Comparison of ENCODE assay signal across 19 cellular contexts in genomic region chr1:245046764-245047163, GRCh38.
DNase-seq lines count a peak whose midpoint lies in the region; ATAC-seq and TF ChIP-seq lines count a peak whose summit lies in the region.
"Had no signal": no experiment of that assay in that cellular context is flagged by ENCODE, and none has a peak within 500 bp of the region (broad histone marks: within the 10 kb centered on the region; RNA-seq: fewer than 3 reads in every experiment).

No MANE protein-coding gene starts in this region.

- ATAC-seq in HG03196 (IDR thresholded peaks at IDR 0.05; ENCODE audit: unreplicated experiment) = no peak
- no peak for ATAC-seq in HG02973 (IDR thresholded peaks at IDR 0.05; ENCODE audit: unreplicated experiment)
- ATAC-seq: activated naive CD4-positive, alpha-beta T cell treated with anti-CD3 and anti-CD28 coated beads, Interleukin-2, amount 50 U/mL, for 72 hours; activated T-cell treated with anti-CD3 and anti-CD28 coated beads, Interleukin-2, amount 50 U/mL, for 4 hours; esophagus mucosa; naive thymus-derived CD8-positive, alpha-beta T cell; psoas muscle had no signal

- H3K36me3 Mint-ChIP-seq in glutamatergic neuron (ENCODE audit: unreplicated experiment) (no peaks in the 10 kb centered on the region), type B pancreatic cell (no peaks in the 10 kb centered on the region)
- H3K36me3 Mint-ChIP-seq: activated CD4-positive, alpha-beta memory T cell treated with anti-CD3 and anti-CD28 coated beads for 36 hours; memory B cell; naive thymus-derived CD8-positive, alpha-beta T cell had no signal

- peaks cover 8% of the 10 kb centered on the region for H3K9me3 Mint-ChIP-seq in glutamatergic neuron (ENCODE audit: unreplicated experiment)
- no peaks in the 10 kb centered on the region for H3K9me3 Mint-ChIP-seq in type B pancreatic cell
- H3K9me3 Mint-ChIP-seq: activated CD4-positive, alpha-beta memory T cell treated with anti-CD3 and anti-CD28 coated beads for 36 hours; activated naive CD4-positive, alpha-beta T cell treated with anti-CD3 and anti-CD28 coated beads, Interleukin-2, amount 50 U/mL, for 72 hours; activated T-cell treated with anti-CD3 and anti-CD28 coated beads, Interleukin-2, amount 50 U/mL, for 4 hours; memory B cell; naive thymus-derived CD8-positive, alpha-beta T cell had no signal

- H3K27ac Mint-ChIP-seq in glutamatergic neuron (ENCODE audit: unreplicated experiment) (peak overlapping the region; percentile 45), type B pancreatic cell (no peak overlapping the region)
- H3K27ac Mint-ChIP-seq: activated CD4-positive, alpha-beta memory T cell treated with anti-CD3 and anti-CD28 coated beads for 36 hours; activated naive CD4-positive, alpha-beta T cell treated with anti-CD3 and anti-CD28 coated beads, Interleukin-2, amount 50 U/mL, for 72 hours; memory B cell had no signal

- H3K27me3 ChIP-seq in stomach = no peaks in the 10 kb centered on the region
- H3K27me3 ChIP-seq: BLaER1, spleen had no signal

- TF ChIP-seq EP300 in stomach (IDR thresholded peaks at IDR 0.05) = no peak

- intact Hi-C loops in stomach (cut with DNase I; ENCODE audit: low total_unique reads) = loop anchor here (10.0 kb wide), 2 partner anchors 242 to 442 kb away; no protein-coding TSS in a partner anchor

- H3K4me3 Mint-ChIP-seq in glutamatergic neuron (ENCODE audit: unreplicated experiment) (peak overlapping the region; percentile 53), type B pancreatic cell (no peak overlapping the region)
- H3K4me3 Mint-ChIP-seq: activated CD4-positive, alpha-beta memory T cell treated with anti-CD3 and anti-CD28 coated beads for 36 hours; activated T-cell treated with anti-CD3 and anti-CD28 coated beads, Interleukin-2, amount 50 U/mL, for 4 hours; memory B cell; naive thymus-derived CD8-positive, alpha-beta T cell had no signal

- peaks cover 6% of the 10 kb centered on the region for H3K27me3 Mint-ChIP-seq in glutamatergic neuron (ENCODE audit: unreplicated experiment)
- peaks cover 2% of the 10 kb centered on the region for H3K27me3 Mint-ChIP-seq in type B pancreatic cell

- peak overlapping the region in 4 of 5 donors; percentile 3 to 18 (median 11) for H3K27ac ChIP-seq in stomach
- H3K27ac ChIP-seq: BLaER1, psoas muscle, spleen, WERI-Rb-1 had no signal

- no peak for TF ChIP-seq POLR2A in stomach (IDR thresholded peaks at IDR 0.05)

- DNase-seq in NCI-H510A treated with DMSO at 0.1 percent for 48 hours (lab: John Stamatoyannopoulos, UW) (peak; percentile 10), NCI-H510A (lab: John Stamatoyannopoulos, UW) (no peak), NCI-H2227 treated with DMSO at 0.1 percent for 48 hours (lab: John Stamatoyannopoulos, UW) (peak; percentile 23), glutamatergic neuron (peak; percentile 32), stomach (no peak), type B pancreatic cell (ENCODE audit: extremely low spot score, unreplicated experiment) (no peak)
- DNase-seq: activated CD4-positive, alpha-beta memory T cell treated with anti-CD3 and anti-CD28 coated beads for 36 hours; activated T-cell treated with anti-CD3 and anti-CD28 coated beads, Interleukin-2, amount 50 U/mL, for 4 hours; dermis blood vessel endothelial cell; naive thymus-derived CD8-positive, alpha-beta T cell; psoas muscle; spleen; WERI-Rb-1 had no signal

- no peak overlapping the region for H3K4me3 ChIP-seq in stomach
- H3K4me3 ChIP-seq: BLaER1, psoas muscle, spleen had no signal

- TF ChIP-seq CTCF in glutamatergic neuron (IDR thresholded peaks at IDR 0.05; ENCODE audit: partially characterized antibody, unreplicated experiment) = no peak
- no peak for TF ChIP-seq CTCF in stomach (IDR thresholded peaks at IDR 0.05)
- TF ChIP-seq CTCF in type B pancreatic cell (conservative IDR thresholded peaks at IDR 0.05) = no peak

- WGBS in stomach, 5 donors = 60 to 79% (median 65%) methylated on average over 10 to 11 of the region's 11 CpGs

- H3K4me1 Mint-ChIP-seq in glutamatergic neuron (ENCODE audit: low read depth, unreplicated experiment) (peaks cover 15% of the 10 kb centered on the region), type B pancreatic cell (ENCODE audit: unreplicated experiment) (peaks cover 24% of the 10 kb centered on the region)

- H3K9me3 ChIP-seq in stomach = no peaks in the 10 kb centered on the region
- H3K9me3 ChIP-seq: BLaER1, psoas muscle, spleen had no signal

- no peaks in the 10 kb centered on the region for H3K36me3 ChIP-seq in stomach
- H3K36me3 ChIP-seq: spleen, WERI-Rb-1 had no signal

- H3K4me1 ChIP-seq in stomach = peaks cover 9 to 31% (median 17%) of the 10 kb centered on the region in 4 donors
- H3K4me1 ChIP-seq: BLaER1 had no signal

Comparison
In these comparisons a context has a peak if more than half of its experiments do, and no peak if none do; other contexts are left out.
1. DNase-seq: peak in NCI-H510A treated with DMSO at 0.1 percent for 48 hours (single experiment), NCI-H2227 treated with DMSO at 0.1 percent for 48 hours (single experiment) and glutamatergic neuron (single experiment); none in NCI-H510A (single experiment), stomach (single experiment) and type B pancreatic cell (single experiment).